Comparison of ENCODE assay signal across 11 cellular contexts in the genomic region with DNA sequence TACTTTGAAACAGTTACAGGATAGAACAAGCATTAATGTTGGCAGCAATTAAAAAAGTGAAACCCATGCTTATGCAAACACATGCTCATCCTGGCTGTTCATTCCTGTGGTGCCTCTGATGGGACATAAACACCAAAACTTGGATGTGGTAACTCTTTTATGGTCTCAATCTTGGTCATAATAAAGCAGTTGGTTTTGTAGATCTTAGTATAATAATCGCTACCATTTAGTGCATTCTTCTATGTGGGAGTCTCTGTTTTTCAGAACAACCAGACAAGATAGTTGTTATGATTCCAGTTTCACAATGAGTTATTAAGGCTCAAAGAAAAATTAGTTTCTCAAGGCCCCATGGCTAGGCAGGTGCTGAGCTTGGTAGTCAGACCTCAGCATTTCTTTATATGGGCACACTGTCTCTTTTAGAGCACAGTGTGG.
DNase-seq lines count a peak whose midpoint lies in the region; ATAC-seq and TF ChIP-seq lines count a peak whose summit lies in the region.
"Had no signal": no experiment of that assay in that cellular context is flagged by ENCODE, and none has a peak within 500 bp of the region (broad histone marks: within the 10 kb centered on the region; RNA-seq: fewer than 3 reads in every experiment).

No MANE protein-coding gene starts in this region.

- H2AFZ ChIP-seq in KMS-11 (ENCODE audit: low read depth), result no peak overlapping the region

- POLR2A ChIA-PET in naive thymus-derived CD8-positive, alpha-beta T cell (lab: Charles Lee), result no interaction called here

- H3K27me3 Mint-ChIP-seq in activated CD4-positive, alpha-beta T cell treated with anti-CD3 and anti-CD28 coated beads, Interleukin-2, amount 10 ng/mL, durations not matched to agents 24 days and 14 days, result no peaks in the 10 kb centered on the region
- H3K27me3 Mint-ChIP-seq in naive thymus-derived CD8-positive, alpha-beta T cell, result no peaks in the 10 kb centered on the region

- H3K4me2 ChIP-seq in KMS-11, result peak overlapping the region; percentile 24; the same call in 1 of the 2 replicates

- H3K36me3 Mint-ChIP-seq in activated CD4-positive, alpha-beta T cell treated with anti-CD3 and anti-CD28 coated beads, Interleukin-2, amount 10 ng/mL, durations not matched to agents 24 days and 14 days (ENCODE audit: low read depth), result peaks cover 49% of the 10 kb centered on the region
- peaks cover 0 to 74% (median 11%) of the 10 kb centered on the region in 3 donors for H3K36me3 Mint-ChIP-seq in naive thymus-derived CD8-positive, alpha-beta T cell

- H4K20me1 ChIP-seq in KMS-11 (ENCODE audit: insufficient read depth), result no peaks in the 10 kb centered on the region

- no peaks in the 10 kb centered on the region for H3K9me3 ChIP-seq in HAP-1
- H3K9me3 ChIP-seq: SJSA1 had no signal

- H3K9me3 Mint-ChIP-seq in activated CD4-positive, alpha-beta T cell treated with anti-CD3 and anti-CD28 coated beads, Interleukin-2, amount 10 ng/mL, durations not matched to agents 24 days and 14 days, result no peaks in the 10 kb centered on the region
- no peaks in the 10 kb centered on the region for H3K9me3 Mint-ChIP-seq in naive thymus-derived CD8-positive, alpha-beta T cell

- H3K4me3 Mint-ChIP-seq in activated CD4-positive, alpha-beta T cell treated with anti-CD3 and anti-CD28 coated beads, Interleukin-2, amount 10 ng/mL, durations not matched to agents 24 days and 14 days, result peak overlapping the region; percentile 74
- H3K4me3 Mint-ChIP-seq in naive thymus-derived CD8-positive, alpha-beta T cell, result peak overlapping the region in 3 of 10 donors; percentile 16 to 40 (median 16)

- DNase-seq in activated CD4-positive, alpha-beta T cell treated with anti-CD3 and anti-CD28 coated beads, Interleukin-2, amount 10 ng/mL, durations not matched to agents 24 days and 14 days, result no peak
- no peak for DNase-seq in activated CD4-positive, alpha-beta T cell treated with anti-CD3 and anti-CD28 coated beads for 4 hours
- DNase-seq in naive thymus-derived CD8-positive, alpha-beta T cell, result no peak
- DNase-seq in posterior vena cava (ENCODE audit: low spot score), result no peak
- DNase-seq in HAP-1 (ENCODE audit: low spot score in 2 of 2), result no peak
- DNase-seq in OCI-M2 (lab: John Stamatoyannopoulos, UW; ENCODE audit: unreplicated experiment), result no peak
- DNase-seq: NCI-H187 treated with DMSO at 0.1 percent for 48 hours, posterior cingulate gyrus had no signal

- H3K4me1 Mint-ChIP-seq in activated CD4-positive, alpha-beta T cell treated with anti-CD3 and anti-CD28 coated beads, Interleukin-2, amount 10 ng/mL, durations not matched to agents 24 days and 14 days, result peaks cover 22% of the 10 kb centered on the region
- peaks cover 23 to 30% (median 28%) of the 10 kb centered on the region in 4 donors for H3K4me1 Mint-ChIP-seq in naive thymus-derived CD8-positive, alpha-beta T cell

- H3K4me3 ChIP-seq in KMS-11 (IDR thresholded peaks at IDR 0.05; ENCODE audit: insufficient read depth, low read depth, low read length) (no peak overlapping the region), HAP-1 (no peak overlapping the region)
- H3K4me3 ChIP-seq: SJSA1 had no signal

- H3K36me3 ChIP-seq in KMS-11 (ENCODE audit: insufficient read depth), result no peaks in the 10 kb centered on the region
- no peaks in the 10 kb centered on the region for H3K36me3 ChIP-seq in HAP-1 (replicated peaks)

- H3K4me1 ChIP-seq in KMS-11 (ENCODE audit: low read depth, poor library complexity, severe bottlenecking) (no peaks in the 10 kb centered on the region), HAP-1 (no peaks in the 10 kb centered on the region)
- H3K4me1 ChIP-seq: SJSA1 had no signal

- TF ChIP-seq CTCF in KMS-11 (conservative IDR thresholded peaks at IDR 0.05; ENCODE audit: low read depth, low read length), result no peak

- H3K9ac ChIP-seq in KMS-11, result no peak overlapping the region

- H3K27me3 ChIP-seq in KMS-11 (ENCODE audit: insufficient read depth, low read depth) (no peaks in the 10 kb centered on the region), HAP-1 (ENCODE audit: low read depth) (no peaks in the 10 kb centered on the region)
- H3K27me3 ChIP-seq: SJSA1 had no signal

- peak; percentile 90 for ATAC-seq in GM21786 (IDR thresholded peaks at IDR 0.05; ENCODE audit: unreplicated experiment)
- peak in 1 of 2 donors; percentile 16 for ATAC-seq in naive thymus-derived CD8-positive, alpha-beta T cell

- no peak overlapping the region for H3K27ac ChIP-seq in KMS-11
- H3K27ac ChIP-seq: SJSA1 had no signal

- H3K27ac Mint-ChIP-seq in activated CD4-positive, alpha-beta T cell treated with anti-CD3 and anti-CD28 coated beads, Interleukin-2, amount 10 ng/mL, durations not matched to agents 24 days and 14 days, result peak overlapping the region; percentile 90
- peak overlapping the region in 9 of 10 donors; percentile 24 to 93 (median 74) for H3K27ac Mint-ChIP-seq in naive thymus-derived CD8-positive, alpha-beta T cell

- intact Hi-C loops in activated CD4-positive, alpha-beta T cell treated with anti-CD3 and anti-CD28 coated beads, Interleukin-2, amount 10 ng/mL, durations not matched to agents 24 days and 14 days (cut with micrococcal nuclease), result loop anchor here (1.0 to 5.0 kb wide), 5 partner anchors 9 to 1627 kb away; a partner anchor contains a TSS
- intact Hi-C loops in posterior vena cava (cut with DNase I), result no loop called here

- in situ Hi-C loops in HAP-1 (cut with MboI; ENCODE audit: low sequenced_read_pairs), result no loop called here

- H3K79me2 ChIP-seq in KMS-11 (ENCODE audit: insufficient read depth, low read depth), result no peaks in the 10 kb centered on the region
